In the genomic region with DNA sequence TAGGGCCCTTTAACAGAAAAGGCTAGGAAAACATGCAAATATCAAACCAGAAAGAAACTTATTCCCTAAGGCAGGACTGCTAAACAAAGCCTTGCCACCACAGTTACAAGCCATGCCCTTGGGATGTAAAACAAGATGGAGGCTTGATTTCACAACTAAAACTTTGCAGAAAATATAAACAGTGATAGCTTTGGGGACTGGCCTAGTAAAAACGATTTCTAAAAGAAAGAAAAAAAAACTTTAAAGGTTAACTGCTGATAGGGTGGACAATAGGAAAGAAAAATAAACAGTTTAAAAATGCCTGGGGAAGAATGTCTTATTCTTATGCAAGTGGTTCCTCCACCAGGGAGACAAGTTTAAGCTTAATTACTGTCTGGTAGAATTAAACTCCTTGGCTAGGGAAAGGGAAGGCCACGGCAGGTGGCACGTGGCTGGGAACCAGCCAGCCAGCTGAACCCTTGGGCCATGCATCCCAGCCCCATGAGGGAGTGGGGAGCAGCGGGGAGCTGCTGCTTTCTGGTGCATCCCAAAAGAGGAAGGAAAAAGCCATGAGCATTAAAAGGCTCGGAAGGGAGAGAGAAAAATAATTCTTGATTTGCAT, we compare ENCODE assay signal across 30 cellular contexts. TPM values are rescaled to one million over a fixed set of nuclear protein-coding genes. Genes with fewer than 3 reads are reported as not detected.
"Had no signal": no experiment of that assay in that cellular context is flagged by ENCODE, and none has a peak within 500 bp of the region (broad histone marks: within the 10 kb centered on the region; RNA-seq: fewer than 3 reads in every experiment).

No MANE protein-coding gene starts in this region.

- ATAC-seq: effector memory CD8-positive, alpha-beta T cell; heart right ventricle; left cardiac atrium; left lung; mucosa of descending colon; natural killer cell treated with Interleukin-12 subunit alpha and Interleukin-12 subunit beta and Interleukin-15 and Interleukin-18, amount 100 ng/mL, for 72 hours; sciatic nerve; stimulated activated naive CD8-positive, alpha-beta T cell treated with anti-CD3 and anti-CD28 coated beads, Interleukin-15, amount 100 ng/mL, for 72 hours; upper lobe of right lung had no signal

- H3K4me3 Mint-ChIP-seq: effector memory CD8-positive, alpha-beta T cell; mesothelial cell of epicardium; natural killer cell treated with Interleukin-12 subunit alpha and Interleukin-12 subunit beta and Interleukin-15 and Interleukin-18, amount 100 ng/mL, for 72 hours; stimulated activated naive CD8-positive, alpha-beta T cell treated with anti-CD3 and anti-CD28 coated beads, Interleukin-15, amount 100 ng/mL, for 72 hours had no signal

- H3K27ac ChIP-seq: esophagus squamous epithelium, heart right ventricle, left lung, ovary, right atrium auricular region, suprapubic skin, transverse colon, upper lobe of right lung, uterus had no signal

- H3K27me3 ChIP-seq: ovary had no signal

- H3K27ac Mint-ChIP-seq: effector memory CD8-positive, alpha-beta T cell; mesothelial cell of epicardium; naive B cell; natural killer cell treated with Interleukin-12 subunit alpha and Interleukin-12 subunit beta and Interleukin-15 and Interleukin-18, amount 100 ng/mL, for 72 hours; stimulated activated naive CD8-positive, alpha-beta T cell treated with anti-CD3 and anti-CD28 coated beads, Interleukin-15, amount 100 ng/mL, for 72 hours had no signal

- H3K4me3 ChIP-seq: esophagus squamous epithelium, heart right ventricle, left lung, mucosa of descending colon, ovary, right atrium auricular region, smooth muscle cell, suprapubic skin, transverse colon, upper lobe of right lung, uterus had no signal

- H3K9me3 ChIP-seq: suprapubic skin, uterus had no signal

- H3K4me2 ChIP-seq: smooth muscle cell had no signal

- H3K36me3 Mint-ChIP-seq: mesothelial cell of epicardium had no signal

- DNase-seq: cortex of kidney; effector memory CD8-positive, alpha-beta T cell; esophagus squamous epithelium; foreskin melanocyte; glutamatergic neuron; heart right ventricle; hippocampal formation; left cardiac atrium; left lung; mesenchymal stem cell; mucosa of descending colon; naive B cell; nucleus accumbens; ovary; stimulated activated CD4-positive, alpha-beta T cell treated with anti-CD3 and anti-CD28 coated beads, Interleukin-12 subunit alpha, Interleukin-12 subunit beta, amount 100 ng/mL, for 4 hours; stimulated activated CD4-positive, alpha-beta T cell treated with anti-CD3 and anti-CD28 coated beads, Interleukin-1b, Interleukin-23, amount 100 ng/mL, for 48 hours; stimulated activated CD4-positive, alpha-beta T cell treated with anti-CD3 and anti-CD28 coated beads, Interleukin-4, amount 100 ng/mL, for 1 hour; stimulated activated CD8-positive, alpha-beta memory T cell treated with anti-CD3 and anti-CD28 coated beads, Interleukin-4, amount 100 ng/mL, for 48 hours; stimulated activated naive CD4-positive, alpha-beta T cell; stimulated activated naive CD8-positive, alpha-beta T cell treated with anti-CD3 and anti-CD28 coated beads, Interleukin-15, amount 100 ng/mL, for 72 hours; transverse colon; upper lobe of right lung; uterus had no signal

- H3K36me3 ChIP-seq: esophagus squamous epithelium, heart right ventricle, left lung, ovary, right atrium auricular region, suprapubic skin, transverse colon, upper lobe of right lung, uterus had no signal

RNA-seq across cellular contexts. Expression of a gene that starts 10.7 kb away (rescaled TPM):
- total RNA-seq: lung microvascular endothelial cell; natural killer cell treated with Interleukin-12 subunit alpha and Interleukin-12 subunit beta and Interleukin-15 and Interleukin-18, amount 100 ng/mL, for 72 hours had no signal
- polyA plus RNA-seq: smooth muscle cell had no signal
